15 cellular contexts compared by ENCODE assay signal in genomic region chr18:43486462-43486861, GRCh38.
DNase-seq lines count a peak whose midpoint lies in the region; ATAC-seq and TF ChIP-seq lines count a peak whose summit lies in the region.
"Had no signal": no experiment of that assay in that cellular context is flagged by ENCODE, and none has a peak within 500 bp of the region (broad histone marks: within the 10 kb centered on the region; RNA-seq: fewer than 3 reads in every experiment).

No MANE protein-coding gene starts in this region.

- H3K4me2 ChIP-seq in mammary epithelial cell (ENCODE audit: insufficient read depth, low read depth, low read length): no peak overlapping the region
- no peak overlapping the region for H3K4me2 ChIP-seq in neural progenitor cell

- no peak overlapping the region for H3K4me3 Mint-ChIP-seq in neural progenitor cell
- H3K4me3 Mint-ChIP-seq: immature natural killer cell had no signal

- no peaks in the 10 kb centered on the region for H3K4me1 Mint-ChIP-seq in neural progenitor cell
- H3K4me1 Mint-ChIP-seq: immature natural killer cell had no signal

- no peak overlapping the region for H3K27ac ChIP-seq in mammary epithelial cell (ENCODE audit: insufficient read depth, low read depth, low read length)
- no peak overlapping the region for H3K27ac ChIP-seq in neural progenitor cell
- no peak overlapping the region for H3K27ac ChIP-seq in tibial artery
- H3K27ac ChIP-seq: brain microvascular endothelial cell, prostate gland, SK-N-MC, transverse colon had no signal

- intact Hi-C loops in mammary epithelial cell (cut with micrococcal nuclease): no loop called here
- intact Hi-C loops in tibial artery (cut with DNase I; ENCODE audit: low total_unique reads): no loop called here

- no peak for TF ChIP-seq CTCF in mammary epithelial cell (conservative IDR thresholded peaks at IDR 0.05 in 1 of 2, IDR thresholded peaks at IDR 0.05 in 1 of 2; ENCODE audit: extremely low read depth in 1 of 2, insufficient read depth in 1 of 2, low read depth in 1 of 2, low read length in 2 of 2)
- TF ChIP-seq CTCF in neural progenitor cell (IDR thresholded peaks at IDR 0.05): no peak
- no peak for TF ChIP-seq CTCF in tibial artery (IDR thresholded peaks at IDR 0.05)

- H3K36me3 ChIP-seq in mammary epithelial cell (ENCODE audit: insufficient read depth, low read length) (no peaks in the 10 kb centered on the region), neural progenitor cell (peaks cover 6% of the 10 kb centered on the region), tibial artery (no peaks in the 10 kb centered on the region)
- H3K36me3 ChIP-seq: brain microvascular endothelial cell, prostate gland, transverse colon had no signal

- peak; percentile 20 for DNase-seq in NCI-H82 (lab: John Stamatoyannopoulos, UW)
- DNase-seq in NCI-H82 treated with DMSO at 0.1 percent for 48 hours (lab: John Stamatoyannopoulos, UW; ENCODE audit: unreplicated experiment): no peak
- DNase-seq in LHCN-M2 (ENCODE audit: low read depth): peak; percentile 29
- DNase-seq in mammary epithelial cell: peak; percentile 26
- peak; percentile 55 for DNase-seq in neural progenitor cell (ENCODE audit: low spot score)
- no peak for DNase-seq in tibial artery
- DNase-seq in GOT3 (lab: John Stamatoyannopoulos, UW): no peak
- DNase-seq: brain microvascular endothelial cell; immature natural killer cell; NCI-H1092; stimulated activated CD4-positive, alpha-beta T cell treated with anti-CD3 and anti-CD28 coated beads, Interleukin-1b, Interleukin-23, amount 100 ng/mL, for 48 hours; transverse colon had no signal

- in situ Hi-C loops in mammary epithelial cell (cut with MboI; ENCODE audit: low sequenced_read_pairs in 2 of 2): no loop called here

- no TSS peak for BruUV-seq in mammary epithelial cell (replicated peaks; lab: Mats Ljungman, UMichigan)

- H3K9ac ChIP-seq in mammary epithelial cell (ENCODE audit: insufficient read depth, low read length): no peak overlapping the region
- H3K9ac ChIP-seq in neural progenitor cell: no peak overlapping the region

- H3K27ac Mint-ChIP-seq in neural progenitor cell: no peak overlapping the region
- H3K27ac Mint-ChIP-seq: immature natural killer cell had no signal

- H3K79me2 ChIP-seq in mammary epithelial cell (ENCODE audit: insufficient read depth, low read length) (no peaks in the 10 kb centered on the region), neural progenitor cell (ENCODE audit: low read depth) (no peaks in the 10 kb centered on the region)

- CTCF ChIA-PET in mammary epithelial cell (lab: Charles Lee; ENCODE audit: low non-redundant PET): no interaction called here

- dilution Hi-C loops in mammary epithelial cell (cut with HindIII; ENCODE audit: low sequenced_read_pairs): no loop called here

- no peaks in the 10 kb centered on the region for H3K27me3 ChIP-seq in mammary epithelial cell (ENCODE audit: insufficient read depth, low read length)
- H3K27me3 ChIP-seq in neural progenitor cell: no peaks in the 10 kb centered on the region
- no peaks in the 10 kb centered on the region for H3K27me3 ChIP-seq in tibial artery
- H3K27me3 ChIP-seq: brain microvascular endothelial cell, transverse colon had no signal

- H3K36me3 Mint-ChIP-seq in neural progenitor cell: peaks cover 2% of the 10 kb centered on the region
- H3K36me3 Mint-ChIP-seq: immature natural killer cell had no signal

- H3K9me3 ChIP-seq in mammary epithelial cell (replicated peaks; ENCODE audit: insufficient read depth, low read length) (peaks cover 3% of the 10 kb centered on the region), neural progenitor cell (ENCODE audit: low read depth) (peaks cover 12% of the 10 kb centered on the region), tibial artery (peaks cover 0 to 7% (median 0%) of the 10 kb centered on the region in 3 donors)
- H3K9me3 ChIP-seq: prostate gland, transverse colon had no signal

- H3K4me1 ChIP-seq in mammary epithelial cell (ENCODE audit: insufficient read depth, low read length) (no peaks in the 10 kb centered on the region), neural progenitor cell (no peaks in the 10 kb centered on the region), tibial artery (no peaks in the 10 kb centered on the region)
- H3K4me1 ChIP-seq: prostate gland, transverse colon had no signal

- H3K27me3 Mint-ChIP-seq in neural progenitor cell (ENCODE audit: insufficient read depth, low read depth): peaks cover 4% of the 10 kb centered on the region

- H4K20me1 ChIP-seq in mammary epithelial cell (ENCODE audit: insufficient read depth, low read length) (no peaks in the 10 kb centered on the region), neural progenitor cell (ENCODE audit: low read depth) (no peaks in the 10 kb centered on the region)

- no peak for ATAC-seq in GM21390 (IDR thresholded peaks at IDR 0.05; ENCODE audit: unreplicated experiment)

- H2AFZ ChIP-seq in mammary epithelial cell (ENCODE audit: low read depth, low read length) (no peak overlapping the region), neural progenitor cell (replicated peaks) (no peak overlapping the region)

- H3K4me3 ChIP-seq in mammary epithelial cell (replicated peaks in 1 of 3; ENCODE audit: insufficient read depth in 1 of 3, low read depth in 2 of 3, low read length in 3 of 3): no peak overlapping the region
- no peak overlapping the region for H3K4me3 ChIP-seq in neural progenitor cell
- H3K4me3 ChIP-seq in tibial artery: no peak overlapping the region
- H3K4me3 ChIP-seq: prostate gland, SK-N-MC, transverse colon had no signal

- WGBS in mammary epithelial cell (ENCODE audit: low coverage, missing lambda C conversion rate): 83% methylated on average over 4 of the region's 4 CpGs

- H3K9me3 Mint-ChIP-seq in neural progenitor cell: peaks cover 25% of the 10 kb centered on the region

- no peaks in the 10 kb centered on the region for H3F3A ChIP-seq in neural progenitor cell (ENCODE audit: low read depth)

Comparison
In these comparisons a context has a peak if more than half of its experiments do, and no peak if none do; other contexts are left out.
1. DNase-seq: peak in NCI-H82 (single experiment), LHCN-M2 (single experiment), mammary epithelial cell (single experiment) and neural progenitor cell (single experiment); none in NCI-H82 treated with DMSO at 0.1 percent for 48 hours (single experiment), tibial artery (0 of 2) and GOT3 (single experiment).